ENCODE assay signal across 8 cellular contexts in the genomic region with DNA sequence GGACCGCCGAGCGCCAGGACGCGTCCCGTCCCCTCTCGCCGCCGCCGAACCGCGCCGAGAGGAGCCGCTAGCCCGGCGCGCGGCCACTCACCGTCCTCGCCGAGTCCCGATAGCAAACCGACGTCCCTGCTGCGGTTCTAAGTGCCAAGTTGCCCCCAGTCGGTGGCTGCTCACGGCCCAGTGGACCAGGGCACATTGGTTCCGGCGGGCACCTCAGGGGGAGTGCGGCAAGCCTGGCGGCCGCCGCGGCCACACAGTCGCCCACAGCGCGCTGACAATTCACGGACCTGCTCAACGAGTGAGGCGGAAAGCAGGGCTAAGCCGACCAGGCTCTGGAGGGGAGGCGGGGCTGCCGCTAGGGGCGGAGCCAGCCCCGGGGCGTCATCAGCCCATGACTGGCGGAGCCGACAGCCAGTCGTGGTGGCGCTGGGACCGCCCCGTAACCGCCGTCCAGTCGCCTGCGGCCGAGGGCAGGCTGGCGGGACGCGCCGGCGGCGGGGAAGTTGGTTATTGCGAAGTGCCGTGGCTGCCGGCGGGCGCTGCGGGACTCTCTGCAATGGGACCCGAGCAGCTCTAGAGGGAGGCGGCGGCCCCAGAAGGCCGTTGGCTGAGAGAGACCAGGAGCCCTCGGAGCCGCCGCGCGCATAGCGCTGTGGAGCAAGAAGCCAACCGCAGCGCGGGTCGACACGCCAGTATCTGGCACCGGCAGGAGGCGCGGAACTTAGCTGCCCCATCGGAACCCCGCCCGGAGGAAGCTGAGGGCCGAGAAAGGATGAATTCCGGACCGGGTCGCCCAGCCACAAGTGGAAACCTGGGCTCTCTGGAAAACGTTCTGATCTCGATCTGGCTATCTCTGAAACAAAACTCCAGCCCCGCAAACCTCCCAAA. TPM values are rescaled to one million over a fixed set of nuclear protein-coding genes. Genes with fewer than 3 reads are reported as not detected.
DNase-seq lines count a peak whose midpoint lies in the region; ATAC-seq and TF ChIP-seq lines count a peak whose summit lies in the region.

A gene with protein sequence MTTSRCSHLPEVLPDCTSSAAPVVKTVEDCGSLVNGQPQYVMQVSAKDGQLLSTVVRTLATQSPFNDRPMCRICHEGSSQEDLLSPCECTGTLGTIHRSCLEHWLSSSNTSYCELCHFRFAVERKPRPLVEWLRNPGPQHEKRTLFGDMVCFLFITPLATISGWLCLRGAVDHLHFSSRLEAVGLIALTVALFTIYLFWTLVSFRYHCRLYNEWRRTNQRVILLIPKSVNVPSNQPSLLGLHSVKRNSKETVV (minus strand): TSS at position 300 of the 888 bp plus-strand sequence. CDS start 112,387 bp downstream, outside the sequence.

- H3K4me3 ChIP-seq in left ventricle myocardium inferior (peak within 1 kb of the TSS; percentile 95), upper lobe of right lung (peak within 1 kb of the TSS; percentile 92)

- H3K36me3 Mint-ChIP-seq in progenitor cell of endocrine pancreas (ENCODE audit: insufficient read depth), result no peaks in the 10 kb centered on the region

- H3K4me1 Mint-ChIP-seq in progenitor cell of endocrine pancreas (ENCODE audit: low read depth), result peaks cover 24% of the 10 kb centered on the region

- H3K9me3 Mint-ChIP-seq in progenitor cell of endocrine pancreas (ENCODE audit: low read depth), result no peaks in the 10 kb centered on the region

- H3K9me3 ChIP-seq in left ventricle myocardium inferior (replicated peaks) (no peaks in the 10 kb centered on the region), upper lobe of right lung (no peaks in the 10 kb centered on the region)

- H3K4me1 ChIP-seq in left ventricle myocardium inferior, result peaks cover 57% of the 10 kb centered on the region
- no peaks in the 10 kb centered on the region for H3K4me1 ChIP-seq in upper lobe of right lung

- intact Hi-C loops in left ventricle myocardium inferior (cut with micrococcal nuclease), result no loop called here
- intact Hi-C loops in upper lobe of right lung (cut with DNase I), result no loop called here

- H3K4me3 Mint-ChIP-seq in progenitor cell of endocrine pancreas (ENCODE audit: low read depth), result peak within 1 kb of the TSS; percentile 90

- no peaks in the 10 kb centered on the region for H3K27me3 ChIP-seq in left ventricle myocardium inferior (ENCODE audit: low read depth)
- no peaks in the 10 kb centered on the region for H3K27me3 ChIP-seq in upper lobe of right lung

- no peak for TF ChIP-seq CTCF in GM13977 (IDR thresholded peaks at IDR 0.05; ENCODE audit: extremely low read depth, insufficient read depth, missing control alignments)
- TF ChIP-seq CTCF in left ventricle myocardium inferior (IDR thresholded peaks at IDR 0.05; ENCODE audit: borderline replicate concordance), result peak; percentile 42
- no peak for TF ChIP-seq CTCF in progenitor cell of endocrine pancreas (IDR thresholded peaks at IDR 0.05; ENCODE audit: unreplicated experiment)
- TF ChIP-seq CTCF in upper lobe of right lung (IDR thresholded peaks at IDR 0.05), result peak; percentile 30

- peak; percentile 95 for ATAC-seq in HG02852 (IDR thresholded peaks at IDR 0.05; ENCODE audit: unreplicated experiment)
- peak; percentile 99 for ATAC-seq in upper lobe of right lung

- peak within 1 kb of the TSS; percentile 90 for H3K27ac Mint-ChIP-seq in progenitor cell of endocrine pancreas

- H3K27ac ChIP-seq in left ventricle myocardium inferior (replicated peaks), result peak within 1 kb of the TSS; percentile 96
- H3K27ac ChIP-seq in upper lobe of right lung, result peak within 1 kb of the TSS; percentile 87

- H3K36me3 ChIP-seq in left ventricle myocardium inferior (no peaks in the 10 kb centered on the region), upper lobe of right lung (no peaks in the 10 kb centered on the region)

- DNase-seq in GM13977 (ENCODE audit: low spot score) (peak; percentile 98), NCI-H1436 treated with DMSO at 0.1 percent for 48 hours (lab: John Stamatoyannopoulos, UW) (peak; percentile 75), T-helper 1 cell (peak; percentile 87 to 96 (median 88)), amygdala (lab: John Stamatoyannopoulos, UW) (peak; percentile 37 to 97 (median 89)), left ventricle myocardium inferior (peak; percentile 96), progenitor cell of endocrine pancreas (ENCODE audit: low spot score, unreplicated experiment) (peak; percentile 94), upper lobe of right lung (peak; percentile 98)

- in situ Hi-C loops in GM13977 (cut with MboI; ENCODE audit: low pct_unique_long_range_greater_than_20kb, low sequenced_read_pairs, unreplicated experiment), result loop anchor here (25.0 kb wide), 1 partner anchor 368 kb away; no protein-coding TSS in a partner anchor

- H3K27me3 Mint-ChIP-seq in progenitor cell of endocrine pancreas, result peaks cover 32% of the 10 kb centered on the region

RNA-seq across cellular contexts. Expression of the gene that starts here (rescaled TPM):
- total RNA-seq in left ventricle myocardium inferior, result 35.7 TPM
- total RNA-seq in progenitor cell of endocrine pancreas, result 10.3 and 11.6 TPM in 2 replicates
- total RNA-seq in upper lobe of right lung, result 11.1 TPM

Comparison
In these comparisons a context has a peak if more than half of its experiments do, and no peak if none do; other contexts are left out.
1. Peak in every context shown above with its lines: DNase-seq, ATAC-seq, H3K4me3 ChIP-seq and H3K27ac ChIP-seq.
2. CTCF ChIP-seq: peak in left ventricle myocardium inferior (single experiment) and upper lobe of right lung (single experiment); none in GM13977 (single experiment) and progenitor cell of endocrine pancreas (single experiment).